In genomic region chr13:50404769-50405168, GRCh38 we compare ENCODE assay signal across 24 cellular contexts.
DNase-seq lines count a peak whose midpoint lies in the region; TF ChIP-seq lines count a peak whose summit lies in the region.
"Had no signal": no experiment of that assay in that cellular context is flagged by ENCODE, and none has a peak within 500 bp of the region (broad histone marks: within the 10 kb centered on the region; RNA-seq: fewer than 3 reads in every experiment).

No MANE protein-coding gene starts in this region.

- no peaks in the 10 kb centered on the region for H3K36me3 Mint-ChIP-seq in progenitor cell of endocrine pancreas (ENCODE audit: insufficient read depth)
- H3K36me3 Mint-ChIP-seq: CD14-positive monocyte; CD4-positive, CD25-positive, alpha-beta regulatory T cell had no signal

- no peaks in the 10 kb centered on the region for H3K79me2 ChIP-seq in Karpas-422 (ENCODE audit: low read length)

- H3K9ac ChIP-seq in Karpas-422 (ENCODE audit: low read length), result peak overlapping the region; percentile 20
- H3K9ac ChIP-seq: BLaER1 had no signal

- no peaks in the 10 kb centered on the region for H3K9me2 ChIP-seq in Karpas-422 (replicated peaks; ENCODE audit: insufficient read depth, low read length)

- H3K36me3 ChIP-seq in Karpas-422 (ENCODE audit: insufficient read depth, low read length) (no peaks in the 10 kb centered on the region), ascending aorta (no peaks in the 10 kb centered on the region)
- H3K36me3 ChIP-seq: BE2C, BLaER1 had no signal

- TF ChIP-seq CTCF in progenitor cell of endocrine pancreas (IDR thresholded peaks at IDR 0.05; ENCODE audit: unreplicated experiment) (no peak), ascending aorta (IDR thresholded peaks at IDR 0.05) (no peak)

- H3K27me3 Mint-ChIP-seq in progenitor cell of endocrine pancreas, result peaks cover 3% of the 10 kb centered on the region
- H3K27me3 Mint-ChIP-seq: CD4-positive, alpha-beta memory T cell; CD8-positive, alpha-beta memory T cell had no signal

- no peak overlapping the region for H3K4me3 Mint-ChIP-seq in progenitor cell of endocrine pancreas (ENCODE audit: low read depth)
- H3K4me3 Mint-ChIP-seq: CD14-positive monocyte; CD4-positive, alpha-beta memory T cell; CD4-positive, CD25-positive, alpha-beta regulatory T cell; CD8-positive, alpha-beta memory T cell had no signal

- H3K27ac Mint-ChIP-seq in progenitor cell of endocrine pancreas, result no peak overlapping the region
- H3K27ac Mint-ChIP-seq: CD14-positive monocyte; CD4-positive, alpha-beta memory T cell; CD4-positive, CD25-positive, alpha-beta regulatory T cell; CD8-positive, alpha-beta memory T cell had no signal

- H3K9me3 ChIP-seq in Karpas-422 (ENCODE audit: low read length) (no peaks in the 10 kb centered on the region), ascending aorta (no peaks in the 10 kb centered on the region)
- H3K9me3 ChIP-seq: BE2C, BLaER1 had no signal

- H3K9me3 Mint-ChIP-seq in progenitor cell of endocrine pancreas (ENCODE audit: low read depth), result no peaks in the 10 kb centered on the region
- H3K9me3 Mint-ChIP-seq: CD4-positive, CD25-positive, alpha-beta regulatory T cell; CD8-positive, alpha-beta memory T cell had no signal

- no peak overlapping the region for H2AFZ ChIP-seq in Karpas-422 (ENCODE audit: low read length)

- no peaks in the 10 kb centered on the region for H3K27me3 ChIP-seq in Karpas-422 (ENCODE audit: low read length)
- H3K27me3 ChIP-seq in ascending aorta, result no peaks in the 10 kb centered on the region
- H3K27me3 ChIP-seq: BE2C, BLaER1 had no signal

- no peak overlapping the region for H3K4me3 ChIP-seq in Karpas-422 (ENCODE audit: low read length)
- H3K4me3 ChIP-seq in ascending aorta, result no peak overlapping the region
- H3K4me3 ChIP-seq: BLaER1, GM12878 had no signal

- peak overlapping the region; percentile 45 for H3K4me2 ChIP-seq in Karpas-422 (ENCODE audit: low read depth, low read length, poor library complexity, severe bottlenecking)
- H3K4me2 ChIP-seq: BLaER1 had no signal

- intact Hi-C loops in ascending aorta (cut with DNase I), result no loop called here

- H3K27ac ChIP-seq in Karpas-422 (ENCODE audit: low read length), result peak overlapping the region; percentile 97
- no peak overlapping the region for H3K27ac ChIP-seq in ascending aorta
- H3K27ac ChIP-seq: BLaER1 had no signal

- peaks cover 93% of the 10 kb centered on the region for H3K4me1 ChIP-seq in Karpas-422 (ENCODE audit: low read length)
- H3K4me1 ChIP-seq in ascending aorta, result peaks cover 0 to 5% of the 10 kb centered on the region in 2 donors

- H4K20me1 ChIP-seq in Karpas-422 (ENCODE audit: insufficient read depth, low read depth, low read length), result no peaks in the 10 kb centered on the region
- H4K20me1 ChIP-seq: BLaER1 had no signal

- peak; percentile 2 for DNase-seq in NCI-H446 treated with DMSO at 0.1 percent for 48 hours (lab: John Stamatoyannopoulos, UW)
- no peak for DNase-seq in NCI-H446 (lab: John Stamatoyannopoulos, UW)
- DNase-seq in Karpas-422, result no peak
- peak; percentile 13 for DNase-seq in retina
- no peak for DNase-seq in progenitor cell of endocrine pancreas (ENCODE audit: low spot score, unreplicated experiment)
- DNase-seq in ascending aorta (ENCODE audit: low spot score in 2 of 2), result no peak
- DNase-seq: 8988T; ACHN; BE2C; C1 segment of cervical spinal cord; CD4-positive, alpha-beta memory T cell; CD4-positive, CD25-positive, alpha-beta regulatory T cell; CD8-positive, alpha-beta memory T cell; COR-L47; DMS 273 treated with DMSO at 0.1 percent for 48 hours; DMS153; DMS53; DMS79; DND-41; EL; GDM1 had no signal

- peaks cover 13% of the 10 kb centered on the region for H3K4me1 Mint-ChIP-seq in progenitor cell of endocrine pancreas (ENCODE audit: low read depth)

Comparison
In these comparisons a context has a peak if more than half of its experiments do, and no peak if none do; other contexts are left out.
1. DNase-seq: peak in NCI-H446 treated with DMSO at 0.1 percent for 48 hours (single experiment) and retina (single experiment); none in NCI-H446 (0 of 2), Karpas-422 (single experiment), progenitor cell of endocrine pancreas (single experiment) and ascending aorta (0 of 2).